Comparison of ENCODE assay signal across 8 cellular contexts in genomic region chr22:38080847-38081635, GRCh38. TPM values are rescaled to one million over a fixed set of nuclear protein-coding genes. Genes with fewer than 3 reads are reported as not detected.
A peak's percentile ranks its signal among the peaks of the same experiment; 100 is the strongest.
DNase-seq lines count a peak whose midpoint lies in the region; ATAC-seq, FAIRE-seq and TF ChIP-seq lines count a peak whose summit lies in the region.

No MANE protein-coding gene starts in this region.

- intact Hi-C loops in pancreas (cut with DNase I) = no loop called here

- WGBS in gastroesophageal sphincter (ENCODE audit: low coverage in 1 of 2), 2 donors = no CpG with 5 or more reads among the region's 110 CpGs
- WGBS in pancreas, 2 donors = 5% methylated on average over 103 to 110 of the region's 110 CpGs

- H3K27me3 ChIP-seq in gastroesophageal sphincter (peaks cover 52% of the 10 kb centered on the region), pancreas (peaks cover 0 to 4% (median 0%) of the 10 kb centered on the region in 4 donors)

- TF ChIP-seq CTCF in gastroesophageal sphincter (IDR thresholded peaks at IDR 0.05) = peak in 1 of 4 experiments; percentile 19
- TF ChIP-seq CTCF in pancreas (IDR thresholded peaks at IDR 0.05) = no peak

- peaks cover 0 to 26% (median 18%) of the 10 kb centered on the region in 3 donors for H3K4me1 ChIP-seq in gastroesophageal sphincter
- peaks cover 0 to 8% (median 3%) of the 10 kb centered on the region in 3 donors for H3K4me1 ChIP-seq in pancreas

- ATAC-seq in SK-N-SH treated with all-trans-retinoic acid at 6 μM for 48 hours (peak; percentile 28; the same call in 2 of the 3 replicates), gastroesophageal sphincter (peak; percentile 59), pancreas (peak; percentile 46 to 69 (median 62))

- H3K36me3 ChIP-seq in gastroesophageal sphincter (peaks cover 0 to 16% of the 10 kb centered on the region in 2 donors), pancreas (no peaks in the 10 kb centered on the region)

- H3K27ac ChIP-seq in gastroesophageal sphincter = peak overlapping the region in 1 of 4 donors; percentile 3
- H3K27ac ChIP-seq in pancreas = no peak overlapping the region

- H3K4me3 ChIP-seq in gastroesophageal sphincter = peak overlapping the region; percentile 3 to 51
- H3K4me3 ChIP-seq in pancreas = peak overlapping the region in 3 of 4 donors; percentile 6 to 35 (median 22)

- H3K9me3 ChIP-seq in gastroesophageal sphincter (no peaks in the 10 kb centered on the region), pancreas (no peaks in the 10 kb centered on the region)

- FAIRE-seq in pancreas (lab: Jason Lieb, UNC) = no peak

- no peak for TF ChIP-seq EP300 in gastroesophageal sphincter (IDR thresholded peaks at IDR 0.05)

- TF ChIP-seq POLR2A in gastroesophageal sphincter (IDR thresholded peaks at IDR 0.05) = no peak

- peak; percentile 54 for DNase-seq in COR-L47 (lab: John Stamatoyannopoulos, UW)
- peak in 3 of 6 donors; percentile 41 to 78 (median 74) for DNase-seq in pancreas
- no peak for DNase-seq in NCI-H524 (lab: John Stamatoyannopoulos, UW)
- no peak for DNase-seq in NCI-H524 treated with DMSO at 0.1 percent for 48 hours (lab: John Stamatoyannopoulos, UW)
- no peak for DNase-seq in SIG-M5 (lab: John Stamatoyannopoulos, UW)
- no peak for DNase-seq in D341Med (ENCODE audit: low spot score)

TF ChIP-seq in SK-N-SH treated with all-trans-retinoic acid at 6 μM for 48 hours, 23 proteins besides CTCF, POLR2A, EP300 and RAD21:
- TF ChIP-seq PPARA (CRISPR knock-in tag; IDR thresholded peaks at IDR 0.05; ENCODE audit: borderline replicate concordance) = no peak
- no peak for TF ChIP-seq ZFP30 (CRISPR knock-in tag; IDR thresholded peaks at IDR 0.05)
- TF ChIP-seq, protein P1, sequence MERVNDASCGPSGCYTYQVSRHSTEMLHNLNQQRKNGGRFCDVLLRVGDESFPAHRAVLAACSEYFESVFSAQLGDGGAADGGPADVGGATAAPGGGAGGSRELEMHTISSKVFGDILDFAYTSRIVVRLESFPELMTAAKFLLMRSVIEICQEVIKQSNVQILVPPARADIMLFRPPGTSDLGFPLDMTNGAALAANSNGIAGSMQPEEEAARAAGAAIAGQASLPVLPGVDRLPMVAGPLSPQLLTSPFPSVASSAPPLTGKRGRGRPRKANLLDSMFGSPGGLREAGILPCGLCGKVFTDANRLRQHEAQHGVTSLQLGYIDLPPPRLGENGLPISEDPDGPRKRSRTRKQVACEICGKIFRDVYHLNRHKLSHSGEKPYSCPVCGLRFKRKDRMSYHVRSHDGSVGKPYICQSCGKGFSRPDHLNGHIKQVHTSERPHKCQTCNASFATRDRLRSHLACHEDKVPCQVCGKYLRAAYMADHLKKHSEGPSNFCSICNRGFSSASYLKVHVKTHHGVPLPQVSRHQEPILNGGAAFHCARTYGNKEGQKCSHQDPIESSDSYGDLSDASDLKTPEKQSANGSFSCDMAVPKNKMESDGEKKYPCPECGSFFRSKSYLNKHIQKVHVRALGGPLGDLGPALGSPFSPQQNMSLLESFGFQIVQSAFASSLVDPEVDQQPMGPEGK (CRISPR knock-in tag; IDR thresholded peaks at IDR 0.05; ENCODE audit: borderline replicate concordance) = no peak
- TF ChIP-seq ISL1 (CRISPR knock-in tag; IDR thresholded peaks at IDR 0.05) = no peak
- no peak for TF ChIP-seq CSDC2 (CRISPR knock-in tag; IDR thresholded peaks at IDR 0.05)
- no peak for TF ChIP-seq GLIS3 (CRISPR knock-in tag; IDR thresholded peaks at IDR 0.05)
- TF ChIP-seq SNAI2 (CRISPR knock-in tag; IDR thresholded peaks at IDR 0.05) = no peak
- no peak for TF ChIP-seq TCF4 (CRISPR knock-in tag; IDR thresholded peaks at IDR 0.05; ENCODE audit: borderline replicate concordance)
- no peak for TF ChIP-seq TSHZ2 (CRISPR knock-in tag; IDR thresholded peaks at IDR 0.05)
- TF ChIP-seq ZNF8 (CRISPR knock-in tag; IDR thresholded peaks at IDR 0.05) = no peak
- TF ChIP-seq ZC3H10 (CRISPR knock-in tag; IDR thresholded peaks at IDR 0.05) = no peak
- TF ChIP-seq, protein P2, sequence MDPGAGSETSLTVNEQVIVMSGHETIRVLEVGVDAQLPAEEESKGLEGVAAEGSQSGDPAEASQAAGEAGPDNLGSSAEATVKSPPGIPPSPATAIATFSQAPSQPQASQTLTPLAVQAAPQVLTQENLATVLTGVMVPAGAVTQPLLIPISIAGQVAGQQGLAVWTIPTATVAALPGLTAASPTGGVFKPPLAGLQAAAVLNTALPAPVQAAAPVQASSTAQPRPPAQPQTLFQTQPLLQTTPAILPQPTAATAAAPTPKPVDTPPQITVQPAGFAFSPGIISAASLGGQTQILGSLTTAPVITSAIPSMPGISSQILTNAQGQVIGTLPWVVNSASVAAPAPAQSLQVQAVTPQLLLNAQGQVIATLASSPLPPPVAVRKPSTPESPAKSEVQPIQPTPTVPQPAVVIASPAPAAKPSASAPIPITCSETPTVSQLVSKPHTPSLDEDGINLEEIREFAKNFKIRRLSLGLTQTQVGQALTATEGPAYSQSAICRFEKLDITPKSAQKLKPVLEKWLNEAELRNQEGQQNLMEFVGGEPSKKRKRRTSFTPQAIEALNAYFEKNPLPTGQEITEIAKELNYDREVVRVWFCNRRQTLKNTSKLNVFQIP (CRISPR knock-in tag; IDR thresholded peaks at IDR 0.05; ENCODE audit: borderline replicate concordance, low read depth) = no peak

RNA-seq across cellular contexts. Expression of gene SLC16A8, which starts 2.9 kb away (rescaled TPM):
- not detected for total RNA-seq in gastroesophageal sphincter
- total RNA-seq in pancreas = under 1 TPM in 1 of 6 donors, not detected in 5; 0.06 TPM
- polyA plus RNA-seq in pancreas = under 1 TPM; 0.05 to 0.57 TPM

RNA-seq across cellular contexts. Expression of gene PICK1, which starts 23.8 kb away (rescaled TPM):
- 10 to 100 TPM; 20.3 to 35.3 (median 25.7) TPM for total RNA-seq in gastroesophageal sphincter
- total RNA-seq in pancreas = 10 to 100 TPM; 12.5 to 25.8 (median 19.1) TPM
- polyA plus RNA-seq in pancreas = 10 to 100 TPM; 49.7 to 55.0 TPM

RNA-seq across cellular contexts. Expression of gene BAIAP2L2, which starts 29.4 kb away (rescaled TPM):
- total RNA-seq in gastroesophageal sphincter = under 1 TPM in 1 of 4 donors, not detected in 3; 0.58 TPM
- 1 to 10 TPM in 2 of 6 donors, under 1 TPM in 4; 0.56 to 1.9 (median 0.95) TPM for total RNA-seq in pancreas
- 10 to 100 TPM in 1 of 2 donors, 1 to 10 TPM in 1; 3.6 to 13.8 TPM for polyA plus RNA-seq in pancreas
